ENCODE assay signal across 22 cellular contexts in genomic region chr1:53022179-53022578, GRCh38. TPM values are rescaled to one million over a fixed set of nuclear protein-coding genes. Genes with fewer than 3 reads are reported as not detected.
"Had no signal": no experiment of that assay in that cellular context is flagged by ENCODE, and none has a peak within 500 bp of the region (broad histone marks: within the 10 kb centered on the region; RNA-seq: fewer than 3 reads in every experiment).

No MANE protein-coding gene starts in this region.

- H3K36me3 ChIP-seq: tibial artery, upper lobe of right lung had no signal

- H3K9me3 ChIP-seq: esophagus squamous epithelium, heart left ventricle, psoas muscle, right lobe of liver, tibial artery, upper lobe of right lung had no signal

- H3K27ac ChIP-seq: esophagus squamous epithelium, heart left ventricle, psoas muscle, right lobe of liver, tibial artery, upper lobe of right lung had no signal

- H3K4me3 Mint-ChIP-seq: dendritic cell treated with granulocyte-macrophage colony-stimulating factor and Interleukin-4, amounts not matched to agents 40 ng/mL and 50 ng/mL, for 4 days; effector memory CD8-positive, alpha-beta T cell; naive B cell; nephron; stimulated activated memory B cell treated with anti-CD40 and anti-IgM and Interleukin-4, amounts not matched to agents 10 μg/mL and 1 μg/mL and 100 μg/mL, for 72 hours; stimulated activated naive CD8-positive, alpha-beta T cell treated with anti-CD3 and anti-CD28 coated beads, Interleukin-15, Interleukin-2, amounts not matched to agents 100 ng/mL and 50 ng/mL, for 24 hours had no signal

- DNase-seq: effector memory CD8-positive, alpha-beta T cell; esophagus squamous epithelium; foreskin melanocyte; heart left ventricle; hippocampal formation; left colon; left ventricle myocardium superior; mesenchymal stem cell; naive B cell; psoas muscle; retina; right lobe of liver; stimulated activated CD4-positive, alpha-beta T cell treated with anti-CD3 and anti-CD28 coated beads, Interleukin-1b, Interleukin-23, amount 100 ng/mL, for 48 hours; stimulated activated CD4-positive, alpha-beta T cell treated with anti-CD3 and anti-CD28 coated beads, Interleukin-4, amount 100 ng/mL, for 24 hours; tibial artery; upper lobe of right lung had no signal

- H3K4me3 ChIP-seq: esophagus squamous epithelium, heart left ventricle, lung, psoas muscle, right lobe of liver, tibial artery, upper lobe of right lung had no signal

- H3K27me3 Mint-ChIP-seq: dendritic cell treated with granulocyte-macrophage colony-stimulating factor and Interleukin-4, amounts not matched to agents 40 ng/mL and 50 ng/mL, for 4 days; effector memory CD8-positive, alpha-beta T cell; naive B cell; stimulated activated memory B cell treated with anti-CD40 and anti-IgM and Interleukin-4, amounts not matched to agents 10 μg/mL and 1 μg/mL and 100 μg/mL, for 72 hours; stimulated activated naive CD8-positive, alpha-beta T cell treated with anti-CD3 and anti-CD28 coated beads, Interleukin-15, Interleukin-2, amounts not matched to agents 100 ng/mL and 50 ng/mL, for 24 hours had no signal

- H3K27ac Mint-ChIP-seq: dendritic cell treated with granulocyte-macrophage colony-stimulating factor and Interleukin-4, amounts not matched to agents 40 ng/mL and 50 ng/mL, for 4 days; effector memory CD8-positive, alpha-beta T cell; naive B cell; nephron; stimulated activated memory B cell treated with anti-CD40 and anti-IgM and Interleukin-4, amounts not matched to agents 10 μg/mL and 1 μg/mL and 100 μg/mL, for 72 hours; stimulated activated naive CD8-positive, alpha-beta T cell treated with anti-CD3 and anti-CD28 coated beads, Interleukin-15, Interleukin-2, amounts not matched to agents 100 ng/mL and 50 ng/mL, for 24 hours had no signal

- H3K4me1 Mint-ChIP-seq: nephron; stimulated activated memory B cell treated with anti-CD40 and anti-IgM and Interleukin-4, amounts not matched to agents 10 μg/mL and 1 μg/mL and 100 μg/mL, for 72 hours had no signal

- ATAC-seq: effector memory CD8-positive, alpha-beta T cell; heart left ventricle; left colon; left ventricle myocardium superior; psoas muscle; right lobe of liver; stimulated activated memory B cell treated with anti-CD40 and anti-IgM and Interleukin-4, amounts not matched to agents 10 μg/mL and 1 μg/mL and 100 μg/mL, for 72 hours; upper lobe of right lung had no signal

- H3K4me1 ChIP-seq: psoas muscle had no signal

- H3K9me3 Mint-ChIP-seq: dendritic cell treated with granulocyte-macrophage colony-stimulating factor and Interleukin-4, amounts not matched to agents 40 ng/mL and 50 ng/mL, for 4 days; effector memory CD8-positive, alpha-beta T cell; naive B cell; nephron; stimulated activated memory B cell treated with anti-CD40 and anti-IgM and Interleukin-4, amounts not matched to agents 10 μg/mL and 1 μg/mL and 100 μg/mL, for 72 hours; stimulated activated naive CD8-positive, alpha-beta T cell treated with anti-CD3 and anti-CD28 coated beads, Interleukin-15, Interleukin-2, amounts not matched to agents 100 ng/mL and 50 ng/mL, for 24 hours had no signal

RNA-seq across cellular contexts. Expression of gene PODN, which starts 39.8 kb away (rescaled TPM):
- total RNA-seq: kidney epithelial cell had no signal
